24 cellular contexts compared by ENCODE assay signal in the genomic region with DNA sequence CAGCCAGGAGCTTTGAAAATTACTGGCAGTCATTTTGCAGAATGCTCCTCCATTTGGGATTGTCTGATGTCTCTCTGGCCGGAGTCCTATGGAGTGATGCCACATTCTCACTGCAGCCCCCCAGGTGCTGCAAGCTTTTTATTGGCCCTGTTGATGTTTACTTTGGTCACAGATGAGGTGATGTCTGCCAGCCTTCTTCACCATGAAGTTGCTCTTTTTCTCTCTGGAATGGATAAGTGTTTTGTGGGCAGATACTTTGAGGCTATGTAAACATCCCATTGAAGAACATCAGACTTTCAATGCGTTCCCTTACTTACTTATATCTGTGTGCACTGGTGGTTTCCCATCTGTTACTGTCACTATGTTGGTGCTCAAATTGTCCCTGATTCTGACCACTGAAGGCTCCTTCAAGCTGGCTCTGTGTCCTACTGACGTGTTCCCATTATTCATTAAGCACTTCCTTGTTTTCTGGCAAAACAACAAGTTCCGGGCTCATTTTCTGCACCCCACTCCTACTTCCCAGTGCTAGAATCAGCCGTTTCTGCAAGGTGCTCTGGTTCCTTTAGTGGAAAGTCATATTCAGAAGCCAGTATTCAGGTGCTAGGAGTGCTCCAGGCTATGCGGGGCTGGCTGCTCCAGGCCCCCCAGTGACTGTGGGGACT. TPM values are rescaled to one million over a fixed set of nuclear protein-coding genes. Genes with fewer than 3 reads are reported as not detected.
DNase-seq lines count a peak whose midpoint lies in the region; ATAC-seq and TF ChIP-seq lines count a peak whose summit lies in the region.
"Had no signal": no experiment of that assay in that cellular context is flagged by ENCODE, and none has a peak within 500 bp of the region (broad histone marks: within the 10 kb centered on the region; RNA-seq: fewer than 3 reads in every experiment).

No MANE protein-coding gene starts in this region.

- intact Hi-C loops in right cardiac atrium (cut with DNase I) (loop anchor here in 1 of 4 donors (5.0 kb wide), 1 partner anchor 47 kb away; a partner anchor contains a TSS), psoas muscle (cut with DNase I) (no loop called here)

- H3K9me3 ChIP-seq in right cardiac atrium (ENCODE audit: control insufficient read depth, low read length) (no peaks in the 10 kb centered on the region), psoas muscle (no peaks in the 10 kb centered on the region)
- H3K9me3 ChIP-seq: HAP-1 had no signal

- H3K4me3 ChIP-seq in right cardiac atrium (ENCODE audit: low read length) (no peak overlapping the region), psoas muscle (no peak overlapping the region)
- H3K4me3 ChIP-seq: HAP-1, skin epidermis had no signal

- DNase-seq in CD1c-positive myeloid dendritic cell (ENCODE audit: extremely low spot score) = peak; percentile 42
- peak; percentile 17 to 47 for DNase-seq in cerebellar nuclear complex (lab: John Stamatoyannopoulos, UW)
- peak in 1 of 3 donors; percentile 56 for DNase-seq in right cardiac atrium
- DNase-seq in psoas muscle = no peak
- no peak for DNase-seq in NK-92 (lab: John Stamatoyannopoulos, UW; ENCODE audit: unreplicated experiment)
- DNase-seq in RKO (ENCODE audit: low spot score) = no peak
- no peak for DNase-seq in KG1 (lab: John Stamatoyannopoulos, UW)
- DNase-seq: activated CD4-positive, alpha-beta memory T cell treated with anti-CD3 and anti-CD28 coated beads, Interleukin-2, amount 10 ng/mL, durations not matched to agents 7 days and 5 days; activated naive CD4-positive, alpha-beta T cell treated with anti-CD3 and anti-CD28 coated beads, Interleukin-2, amount 10 ng/mL, durations not matched to agents 7 days and 5 days; activated T-cell treated with anti-CD3 and anti-CD28 coated beads, Interleukin-2, amount 50 U/mL, for 1 hour; cortex of kidney; DMS153; foreskin melanocyte; IMR-90; left colon; NCI-H187; NCI-H226; NCI-H82; stimulated activated CD4-positive, alpha-beta T cell treated with anti-CD3 and anti-CD28 coated beads, Interleukin-4, amount 100 ng/mL, for 1 hour had no signal

- ATAC-seq in right cardiac atrium (peak; percentile 22 to 26), psoas muscle (no peak), GM18867 (IDR thresholded peaks at IDR 0.05; ENCODE audit: unreplicated experiment) (no peak)
- ATAC-seq: left colon, WTC11 had no signal

- no peak for TF ChIP-seq CTCF in psoas muscle (IDR thresholded peaks at IDR 0.05)

- H3K27ac ChIP-seq in right cardiac atrium (ENCODE audit: low read length) (peak overlapping the region; percentile 63), psoas muscle (peak overlapping the region; percentile 30)

- 37% methylated on average over 6 of the region's 6 CpGs for WGBS in right cardiac atrium
- WGBS in psoas muscle, 3 donors = 31 to 40% (median 32%) methylated on average over 6 of the region's 6 CpGs

- peaks cover 18% of the 10 kb centered on the region for H3K4me1 ChIP-seq in right cardiac atrium (ENCODE audit: control insufficient read depth, insufficient read depth, low read length)
- H3K4me1 ChIP-seq in psoas muscle = peaks cover 17% of the 10 kb centered on the region
- H3K4me1 ChIP-seq: HAP-1 had no signal

- H3K36me3 ChIP-seq in psoas muscle (ENCODE audit: insufficient read depth in 1 of 2, low read depth in 1 of 2) = no peaks in the 10 kb centered on the region
- H3K36me3 ChIP-seq: HAP-1 had no signal

- H3K27me3 ChIP-seq in right cardiac atrium (ENCODE audit: control insufficient read depth, insufficient read depth) (no peaks in the 10 kb centered on the region), psoas muscle (ENCODE audit: insufficient read depth in 3 of 3, low read length in 2 of 3) (peaks cover 0 to 15% (median 3%) of the 10 kb centered on the region in 3 donors)

RNA-seq across cellular contexts. Expression of a gene that starts 1.4 kb away (rescaled TPM):
- 100 to 1,000 TPM; 133 to 170 (median 160) TPM for total RNA-seq in right cardiac atrium
- 451 TPM for polyA plus RNA-seq in right cardiac atrium
- 10 to 100 TPM; 10.3 to 41.7 (median 16.5) TPM for total RNA-seq in psoas muscle
- 10 to 100 TPM; 24.6 to 29.6 (median 26.7) TPM for polyA plus RNA-seq in psoas muscle
- total RNA-seq: activated CD4-positive, alpha-beta memory T cell treated with anti-CD3 and anti-CD28 coated beads, Interleukin-2, amount 10 ng/mL, durations not matched to agents 7 days and 5 days; SK-MEL-5 had no signal

RNA-seq across cellular contexts. Expression of a gene that starts 48.7 kb away (rescaled TPM):
- total RNA-seq in right cardiac atrium (10 to 100 TPM; 22.7 to 37.5 (median 27.8) TPM), psoas muscle (10 to 100 TPM; 27.8 to 54.8 (median 46.3) TPM)
- polyA plus RNA-seq in right cardiac atrium (30.0 TPM), psoas muscle (10 to 100 TPM; 28.4 to 39.4 (median 36.3) TPM)

RNA-seq across cellular contexts. Expression of a gene that starts 48.8 kb away (rescaled TPM):
- total RNA-seq in right cardiac atrium (10 to 100 TPM; 39.0 to 57.6 (median 40.8) TPM), psoas muscle (10 to 100 TPM; 22.2 to 58.3 (median 40.6) TPM)
- polyA plus RNA-seq in right cardiac atrium (23.9 TPM), psoas muscle (10 to 100 TPM; 32.3 to 51.1 (median 40.8) TPM)

Comparison
In these comparisons a context has a peak if more than half of its experiments do, and no peak if none do; other contexts are left out.
1. DNase-seq: peak in CD1c-positive myeloid dendritic cell (single experiment) and cerebellar nuclear complex (2 of 2); none in psoas muscle (0 of 2), NK-92 (single experiment), RKO (single experiment) and KG1 (single experiment).
2. ATAC-seq: peak in right cardiac atrium (2 of 2); none in psoas muscle (0 of 4) and GM18867 (single experiment).